1 cellular context compared by ENCODE assay signal in the genomic region with DNA sequence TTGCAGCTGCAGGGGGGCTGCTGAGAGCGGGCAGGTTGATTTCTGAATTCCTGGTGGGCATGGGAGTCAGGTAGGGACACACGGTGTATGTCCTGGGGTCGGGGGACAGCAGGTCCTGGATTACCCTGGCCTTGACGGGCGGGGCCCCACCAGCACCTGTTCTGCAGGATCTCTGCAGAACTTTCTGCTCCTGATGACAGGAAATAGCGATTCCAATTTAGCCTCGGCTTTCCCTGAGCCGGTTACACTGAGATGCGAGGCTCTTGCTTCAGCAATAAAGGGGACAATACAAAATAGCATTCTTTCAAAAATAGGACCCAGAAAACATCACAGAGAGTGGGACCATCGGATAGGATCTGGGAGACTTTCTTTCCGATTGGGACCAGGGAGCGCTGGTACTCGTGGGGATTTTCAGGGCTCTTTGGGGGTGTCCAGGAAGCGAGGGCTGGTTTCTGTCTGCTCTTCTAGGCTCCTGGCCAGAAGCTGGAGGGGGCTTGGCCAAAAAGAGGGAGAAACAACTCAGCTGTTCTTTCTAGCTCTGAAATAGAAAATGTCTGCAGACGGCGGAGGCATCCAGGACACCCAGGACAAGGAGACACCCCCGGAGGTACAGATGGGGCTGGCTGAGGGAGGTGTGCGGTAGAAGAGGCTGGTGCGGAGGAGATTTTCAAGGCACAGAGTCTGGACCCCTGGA.
TF ChIP-seq lines count a peak whose summit lies in the region.

No MANE protein-coding gene starts in this region.

TF ChIP-seq in A549, 52 proteins besides CTCF, POLR2A, EP300 and RAD21 (continued from another document):
- TF ChIP-seq CBX2 (IDR thresholded peaks at IDR 0.05; ENCODE audit: borderline replicate concordance, low read depth): no peak
- TF ChIP-seq CHD2 (IDR thresholded peaks at IDR 0.05; ENCODE audit: low read length, partially characterized antibody): no peak
- TF ChIP-seq ESRRA (IDR thresholded peaks at IDR 0.05; ENCODE audit: borderline replicate concordance, low read length): no peak
- TF ChIP-seq FOXS1 (CRISPR knock-in tag; IDR thresholded peaks at IDR 0.05): no peak
- no peak for TF ChIP-seq KDM1A (IDR thresholded peaks at IDR 0.05; ENCODE audit: low read depth)
- no peak for TF ChIP-seq RCOR1 (IDR thresholded peaks at IDR 0.05; ENCODE audit: low read depth, low read length)
- no peak for TF ChIP-seq RNF2 (IDR thresholded peaks at IDR 0.05; ENCODE audit: borderline replicate concordance, low read depth)
- TF ChIP-seq CBX8 (IDR thresholded peaks at IDR 0.05): no peak
- no peak for TF ChIP-seq ZSCAN20 (CRISPR knock-in tag; IDR thresholded peaks at IDR 0.05)
- TF ChIP-seq PHF8 (IDR thresholded peaks at IDR 0.05; ENCODE audit: borderline replicate concordance, low read depth): no peak
- TF ChIP-seq, protein P1, sequence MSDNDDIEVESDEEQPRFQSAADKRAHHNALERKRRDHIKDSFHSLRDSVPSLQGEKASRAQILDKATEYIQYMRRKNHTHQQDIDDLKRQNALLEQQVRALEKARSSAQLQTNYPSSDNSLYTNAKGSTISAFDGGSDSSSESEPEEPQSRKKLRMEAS (IDR thresholded peaks at IDR 0.05): no peak
- TF ChIP-seq, protein P2, sequence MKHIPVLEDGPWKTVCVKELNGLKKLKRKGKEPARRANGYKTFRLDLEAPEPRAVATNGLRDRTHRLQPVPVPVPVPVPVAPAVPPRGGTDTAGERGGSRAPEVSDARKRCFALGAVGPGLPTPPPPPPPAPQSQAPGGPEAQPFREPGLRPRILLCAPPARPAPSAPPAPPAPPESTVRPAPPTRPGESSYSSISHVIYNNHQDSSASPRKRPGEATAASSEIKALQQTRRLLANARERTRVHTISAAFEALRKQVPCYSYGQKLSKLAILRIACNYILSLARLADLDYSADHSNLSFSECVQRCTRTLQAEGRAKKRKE (CRISPR knock-in tag; IDR thresholded peaks at IDR 0.05; ENCODE audit: low read depth): no peak
- no peak for TF ChIP-seq NFE2L2 (conservative IDR thresholded peaks at IDR 0.05; ENCODE audit: low read length)
- TF ChIP-seq MAFK (IDR thresholded peaks at IDR 0.05; ENCODE audit: partially characterized antibody): no peak
